In the genomic region with DNA sequence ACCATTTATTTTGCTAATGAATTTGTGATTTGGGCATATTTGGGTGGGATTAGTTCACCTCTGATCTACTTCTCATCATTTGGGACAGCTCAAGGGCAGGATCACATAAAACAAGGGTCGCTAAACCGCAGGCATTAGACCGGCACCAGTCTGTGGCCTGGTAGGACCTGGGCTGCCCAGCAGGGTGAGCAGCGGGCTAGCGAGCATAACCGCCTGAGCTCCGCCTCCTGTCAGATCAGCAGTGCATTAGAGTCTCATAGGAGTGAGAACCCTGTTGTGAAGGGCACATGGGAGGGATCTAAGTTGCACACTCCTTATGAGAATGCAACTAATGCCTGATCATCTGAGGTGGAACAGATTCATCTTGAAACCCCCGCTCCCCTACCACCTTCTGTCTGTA, we compare ENCODE assay signal across 27 cellular contexts.
"Had no signal": no experiment of that assay in that cellular context is flagged by ENCODE, and none has a peak within 500 bp of the region (broad histone marks: within the 10 kb centered on the region; RNA-seq: fewer than 3 reads in every experiment).

No MANE protein-coding gene starts in this region.

- H3K36me3 Mint-ChIP-seq: natural killer cell treated with Interleukin-12 subunit alpha and Interleukin-12 subunit beta and Interleukin-15 and Interleukin-18, amount 100 ng/mL, for 72 hours; stimulated activated naive B cell treated with anti-CD40 and anti-IgM and Interleukin-4, amounts not matched to agents 10 μg/mL and 1 μg/mL and 100 μg/mL, for 72 hours had no signal

- H3K27ac ChIP-seq: esophagus muscularis mucosa, heart right ventricle, left ventricle myocardium inferior, right atrium auricular region, stomach, thyroid gland, upper lobe of left lung, vagina had no signal

- DNase-seq: activated CD4-positive, alpha-beta T cell treated with anti-CD3 and anti-CD28 coated beads for 1 hour; activated CD4-positive, alpha-beta T cell treated with anti-CD3 and anti-CD28 coated beads, Interleukin-2, amount 10 ng/mL, durations not matched to agents 7 days and 5 days; activated CD8-positive, alpha-beta T cell treated with anti-CD3 and anti-CD28 coated beads for 36 hours; activated gamma-delta T cell treated with Interleukin-2 at 50 U/mL for 16 hours; activated naive CD4-positive, alpha-beta T cell treated with anti-CD3 and anti-CD28 coated beads, Interleukin-2, amount 50 U/mL, for 16 hours; activated T-cell treated with anti-CD3 and anti-CD28 coated beads, Interleukin-2, amount 50 U/mL, for 4 hours; amygdala; caudate nucleus; foreskin melanocyte; heart right ventricle; left ventricle myocardium inferior; mucosa of descending colon; stimulated activated CD4-positive, alpha-beta T cell treated with anti-CD3 and anti-CD28 coated beads, Interleukin-15, amount 100 ng/mL, for 24 hours; stimulated activated CD4-positive, alpha-beta T cell treated with anti-CD3 and anti-CD28 coated beads, Interleukin-2, amount 100 ng/mL, for 24 hours; stimulated activated naive B cell treated with anti-CD40 and anti-IgM and Interleukin-4, amounts not matched to agents 10 μg/mL and 1 μg/mL and 100 μg/mL, for 72 hours; stomach; thyroid gland had no signal

- H3K4me3 ChIP-seq: esophagus muscularis mucosa, heart right ventricle, left ventricle myocardium inferior, lung, mucosa of descending colon, right atrium auricular region, smooth muscle cell, stomach, thyroid gland, upper lobe of left lung, vagina had no signal

- H3K36me3 ChIP-seq: esophagus muscularis mucosa, heart right ventricle, left ventricle myocardium inferior, right atrium auricular region, stomach, thyroid gland, upper lobe of left lung, vagina had no signal

- H3K27ac Mint-ChIP-seq: activated CD4-positive, alpha-beta T cell treated with anti-CD3 and anti-CD28 coated beads, Interleukin-2, amount 10 ng/mL, durations not matched to agents 7 days and 5 days; activated CD8-positive, alpha-beta T cell treated with anti-CD3 and anti-CD28 coated beads for 36 hours; activated T-helper 17 cell treated with anti-CD3 and anti-CD28 coated beads, Interleukin-2, amount 50 U/mL, for 72 hours; dendritic cell treated with granulocyte-macrophage colony-stimulating factor and Interleukin-4, amounts not matched to agents 40 ng/mL and 50 ng/mL, for 4 days; natural killer cell treated with Interleukin-12 subunit alpha and Interleukin-12 subunit beta and Interleukin-15 and Interleukin-18, amount 100 ng/mL, for 72 hours; stimulated activated naive B cell treated with anti-CD40 and anti-IgM and Interleukin-4, amounts not matched to agents 10 μg/mL and 1 μg/mL and 100 μg/mL, for 72 hours had no signal

- H3K4me2 ChIP-seq: smooth muscle cell had no signal

- H3K27me3 ChIP-seq: esophagus muscularis mucosa, heart right ventricle, right atrium auricular region, stomach, thyroid gland, upper lobe of left lung, vagina had no signal

- H3K9me3 ChIP-seq: right atrium auricular region, thyroid gland, upper lobe of left lung, vagina had no signal

- FAIRE-seq: islet of Langerhans had no signal

- H3K4me1 Mint-ChIP-seq: activated CD4-positive, alpha-beta T cell treated with anti-CD3 and anti-CD28 coated beads, Interleukin-2, amount 10 ng/mL, durations not matched to agents 7 days and 5 days; activated T-helper 17 cell treated with anti-CD3 and anti-CD28 coated beads, Interleukin-2, amount 50 U/mL, for 72 hours; stimulated activated naive B cell treated with anti-CD40 and anti-IgM and Interleukin-4, amounts not matched to agents 10 μg/mL and 1 μg/mL and 100 μg/mL, for 72 hours had no signal

- H3K27me3 Mint-ChIP-seq: activated CD4-positive, alpha-beta T cell treated with anti-CD3 and anti-CD28 coated beads, Interleukin-2, amount 10 ng/mL, durations not matched to agents 7 days and 5 days; activated CD8-positive, alpha-beta T cell treated with anti-CD3 and anti-CD28 coated beads for 36 hours; activated T-helper 17 cell treated with anti-CD3 and anti-CD28 coated beads, Interleukin-2, amount 50 U/mL, for 72 hours; dendritic cell treated with granulocyte-macrophage colony-stimulating factor and Interleukin-4, amounts not matched to agents 40 ng/mL and 50 ng/mL, for 4 days; natural killer cell treated with Interleukin-12 subunit alpha and Interleukin-12 subunit beta and Interleukin-15 and Interleukin-18, amount 100 ng/mL, for 72 hours; stimulated activated naive B cell treated with anti-CD40 and anti-IgM and Interleukin-4, amounts not matched to agents 10 μg/mL and 1 μg/mL and 100 μg/mL, for 72 hours had no signal

- H3K4me1 ChIP-seq: esophagus muscularis mucosa, heart right ventricle, left ventricle myocardium inferior, right atrium auricular region, stomach, thyroid gland, upper lobe of left lung, vagina had no signal

- H3K4me3 Mint-ChIP-seq: activated CD4-positive, alpha-beta T cell treated with anti-CD3 and anti-CD28 coated beads, Interleukin-2, amount 10 ng/mL, durations not matched to agents 7 days and 5 days; activated CD8-positive, alpha-beta T cell treated with anti-CD3 and anti-CD28 coated beads for 36 hours; activated T-cell treated with anti-CD3 and anti-CD28 coated beads, Interleukin-2, amount 50 U/mL, for 4 hours; activated T-helper 17 cell treated with anti-CD3 and anti-CD28 coated beads, Interleukin-2, amount 50 U/mL, for 72 hours; dendritic cell treated with granulocyte-macrophage colony-stimulating factor and Interleukin-4, amounts not matched to agents 40 ng/mL and 50 ng/mL, for 4 days; natural killer cell treated with Interleukin-12 subunit alpha and Interleukin-12 subunit beta and Interleukin-15 and Interleukin-18, amount 100 ng/mL, for 72 hours; stimulated activated naive B cell treated with anti-CD40 and anti-IgM and Interleukin-4, amounts not matched to agents 10 μg/mL and 1 μg/mL and 100 μg/mL, for 72 hours had no signal

- ATAC-seq: activated CD8-positive, alpha-beta T cell treated with anti-CD3 and anti-CD28 coated beads for 36 hours; activated T-cell treated with anti-CD3 and anti-CD28 coated beads, Interleukin-2, amount 50 U/mL, for 4 hours; activated T-helper 17 cell treated with anti-CD3 and anti-CD28 coated beads, Interleukin-2, amount 50 U/mL, for 72 hours; heart right ventricle; mucosa of descending colon; natural killer cell treated with Interleukin-12 subunit alpha and Interleukin-12 subunit beta and Interleukin-15 and Interleukin-18, amount 100 ng/mL, for 72 hours; stimulated activated naive B cell treated with anti-CD40 and anti-IgM and Interleukin-4, amounts not matched to agents 10 μg/mL and 1 μg/mL and 100 μg/mL, for 72 hours had no signal
